2 cellular contexts compared by ENCODE assay signal in the genomic region with DNA sequence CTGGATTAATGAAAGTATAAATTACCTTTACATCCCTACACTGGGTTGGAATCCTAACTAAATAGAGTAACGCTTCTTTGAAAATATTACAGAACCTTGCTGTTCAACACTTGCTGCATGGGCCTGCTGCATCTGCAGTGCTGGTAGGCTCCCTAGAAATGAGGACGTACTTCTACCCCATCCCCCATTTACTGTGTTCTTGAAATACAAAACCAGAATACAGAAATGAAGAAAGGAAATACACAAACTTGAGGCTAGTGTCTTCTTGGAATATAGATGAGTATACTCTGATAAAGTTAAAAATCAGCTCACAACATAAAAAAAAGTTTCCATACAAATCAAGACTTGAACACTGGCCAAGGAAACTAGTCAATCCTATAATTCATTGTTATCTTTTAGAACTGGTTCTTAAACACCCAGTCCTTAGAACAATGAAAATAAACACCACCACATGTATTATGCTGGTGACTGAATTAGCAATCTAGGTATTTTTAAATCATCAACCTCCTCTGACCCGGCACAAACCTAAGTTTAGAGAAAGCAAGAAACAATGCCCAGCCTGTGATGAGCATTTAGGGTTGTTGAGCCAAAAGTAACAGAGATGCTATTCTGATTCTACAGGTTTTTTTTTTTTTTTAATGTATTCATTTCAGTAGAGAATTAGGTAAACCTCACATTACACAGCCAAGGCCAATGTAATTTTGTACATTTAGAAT.
TF ChIP-seq lines count a peak whose summit lies in the region.

No MANE protein-coding gene starts in this region.

TF ChIP-seq in GM12878, 131 proteins besides CTCF, POLR2A, EP300 and RAD21:
- TF ChIP-seq MYC (IDR thresholded peaks at IDR 0.05; ENCODE audit: insufficient read depth, insufficient read length, insufficient replicate concordance, low read length, severe bottlenecking) (no peak), NFIC (IDR thresholded peaks at IDR 0.05; ENCODE audit: low read depth, low read length) (0 out of 2 replicates have a peak, but pooled peaks have one; percentile 15), JUNB (IDR thresholded peaks at IDR 0.05) (0 out of 2 replicates have a peak, but pooled peaks have one; percentile 13)

TF ChIP-seq in GM12891, 5 proteins besides CTCF, POLR2A, EP300 and RAD21:
- TF ChIP-seq POLR2AphosphoS5 (IDR thresholded peaks at IDR 0.05; ENCODE audit: low read depth, low read length) (no peak), PAX5 (IDR thresholded peaks at IDR 0.05; ENCODE audit: insufficient read depth, low read length, severe bottlenecking) (no peak), SPI1 (IDR thresholded peaks at IDR 0.05; ENCODE audit: low read depth, low read length) (no peak), POU2F2 (IDR thresholded peaks at IDR 0.05; ENCODE audit: low read depth, low read length) (no peak), TAF1 (IDR thresholded peaks at IDR 0.05; ENCODE audit: low read depth, low read length) (no peak)
